In the genomic region with DNA sequence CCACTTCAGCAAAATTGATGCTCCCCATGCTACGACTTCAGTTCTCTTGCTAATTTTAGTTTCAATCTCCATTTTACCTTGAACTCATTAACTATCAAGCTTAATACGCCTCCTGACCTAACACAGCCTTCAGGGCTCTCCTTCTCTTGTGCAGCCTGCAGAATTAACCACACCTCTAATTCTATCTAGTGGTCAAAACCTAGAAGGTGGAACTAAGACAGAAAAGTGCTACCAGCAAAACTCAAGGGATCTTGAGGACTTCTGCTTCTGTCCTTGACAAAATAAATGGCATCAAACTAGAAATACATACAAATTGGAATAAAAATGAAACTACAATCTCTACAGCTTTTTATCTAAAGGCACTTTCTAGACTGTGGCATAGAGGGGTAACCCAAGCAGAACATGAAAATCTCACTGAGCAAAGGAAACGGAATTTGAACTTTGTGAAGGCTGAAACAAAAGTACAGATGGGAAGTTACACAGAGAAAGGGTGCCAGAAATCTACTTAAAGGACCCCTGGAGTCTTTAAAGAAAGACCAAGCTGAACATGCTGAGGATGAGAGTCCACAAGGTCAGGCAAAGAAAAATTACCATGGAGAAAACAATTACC, we compare ENCODE assay signal across 16 cellular contexts. TPM values are rescaled to one million over a fixed set of nuclear protein-coding genes. Genes with fewer than 3 reads are reported as not detected.
DNase-seq lines count a peak whose midpoint lies in the region; ATAC-seq lines count a peak whose summit lies in the region.
"Had no signal": no experiment of that assay in that cellular context is flagged by ENCODE, and none has a peak within 500 bp of the region (broad histone marks: within the 10 kb centered on the region; RNA-seq: fewer than 3 reads in every experiment).

No MANE protein-coding gene starts in this region.

- H3K27ac Mint-ChIP-seq in activated naive CD4-positive, alpha-beta T cell treated with anti-CD3 and anti-CD28 coated beads, Interleukin-2, amount 50 U/mL, for 24 hours, result peak overlapping the region; percentile 6
- peak overlapping the region; percentile 61 for H3K27ac Mint-ChIP-seq in T-helper 17 cell
- H3K27ac Mint-ChIP-seq in activated naive CD4-positive, alpha-beta T cell treated with anti-CD3 and anti-CD28 coated beads, Interleukin-2, amount 50 U/mL, for 72 hours, result no peak overlapping the region

- peaks cover 65% of the 10 kb centered on the region for H3K4me1 Mint-ChIP-seq in activated naive CD4-positive, alpha-beta T cell treated with anti-CD3 and anti-CD28 coated beads, Interleukin-2, amount 50 U/mL, for 24 hours
- peaks cover 33% of the 10 kb centered on the region for H3K4me1 Mint-ChIP-seq in T-helper 17 cell

- peaks cover 40% of the 10 kb centered on the region for H3K36me3 Mint-ChIP-seq in activated naive CD4-positive, alpha-beta T cell treated with anti-CD3 and anti-CD28 coated beads, Interleukin-2, amount 50 U/mL, for 24 hours
- peaks cover 24% of the 10 kb centered on the region for H3K36me3 Mint-ChIP-seq in T-helper 17 cell (ENCODE audit: low read depth)
- H3K36me3 Mint-ChIP-seq in activated naive CD4-positive, alpha-beta T cell treated with anti-CD3 and anti-CD28 coated beads, Interleukin-2, amount 50 U/mL, for 72 hours, result peaks cover 6 to 16% of the 10 kb centered on the region in 2 donors

- H3K4me3 Mint-ChIP-seq in activated naive CD4-positive, alpha-beta T cell treated with anti-CD3 and anti-CD28 coated beads, Interleukin-2, amount 50 U/mL, for 24 hours, result no peak overlapping the region
- H3K4me3 Mint-ChIP-seq in T-helper 17 cell, result no peak overlapping the region

- ATAC-seq in GM19438 (IDR thresholded peaks at IDR 0.05; ENCODE audit: low read depth, unreplicated experiment) (peak; percentile 47), T-helper 17 cell (no peak), GM21576 (IDR thresholded peaks at IDR 0.05; ENCODE audit: unreplicated experiment) (no peak)
- no peak for ATAC-seq in activated naive CD4-positive, alpha-beta T cell treated with anti-CD3 and anti-CD28 coated beads, Interleukin-2, amount 50 U/mL, for 72 hours

- no peak for DNase-seq in activated naive CD4-positive, alpha-beta T cell (lab: John Stamatoyannopoulos, UW)
- DNase-seq in T-helper 17 cell (no peak), ecto neural progenitor cell (ENCODE audit: low spot score) (no peak), UCSD-AML1 (lab: John Stamatoyannopoulos, UW; ENCODE audit: unreplicated experiment) (no peak)
- DNase-seq in activated naive CD4-positive, alpha-beta T cell treated with anti-CD3 and anti-CD28 coated beads, Interleukin-2, amount 50 U/mL, for 72 hours (ENCODE audit: low spot score in 2 of 2), result no peak
- DNase-seq: 8988T, C1 segment of cervical spinal cord, KG1, NCI-H1105 treated with DMSO at 0.1 percent for 48 hours, NCI-H187 treated with DMSO at 0.1 percent for 48 hours, NCI-H2171, NCI-H446 treated with DMSO at 0.1 percent for 48 hours, NCI-H748 treated with DMSO at 0.1 percent for 48 hours had no signal

- no peaks in the 10 kb centered on the region for H3K9me3 ChIP-seq in T-helper 17 cell (ENCODE audit: control insufficient read depth, low read length, poor library complexity, severe bottlenecking)

- H3K27me3 Mint-ChIP-seq in activated naive CD4-positive, alpha-beta T cell treated with anti-CD3 and anti-CD28 coated beads, Interleukin-2, amount 50 U/mL, for 24 hours, result no peaks in the 10 kb centered on the region
- no peaks in the 10 kb centered on the region for H3K27me3 Mint-ChIP-seq in T-helper 17 cell

- no peaks in the 10 kb centered on the region for H3K9me3 Mint-ChIP-seq in activated naive CD4-positive, alpha-beta T cell treated with anti-CD3 and anti-CD28 coated beads, Interleukin-2, amount 50 U/mL, for 24 hours
- no peaks in the 10 kb centered on the region for H3K9me3 Mint-ChIP-seq in activated naive CD4-positive, alpha-beta T cell treated with anti-CD3 and anti-CD28 coated beads, Interleukin-2, amount 50 U/mL, for 72 hours

RNA-seq across cellular contexts. Expression of gene CWF19L2, which starts 10.7 kb away (rescaled TPM):
- 10 to 100 TPM; 22.4 to 24.2 TPM for total RNA-seq in T-helper 17 cell
- total RNA-seq in activated naive CD4-positive, alpha-beta T cell treated with anti-CD3 and anti-CD28 coated beads, Interleukin-2, amount 50 U/mL, for 72 hours, result 10 to 100 TPM; 14.7 to 16.3 TPM

Comparison
In these comparisons a context has a peak if more than half of its experiments do, and no peak if none do; other contexts are left out.
1. H3K27ac Mint-ChIP-seq: peak in activated naive CD4-positive, alpha-beta T cell treated with anti-CD3 and anti-CD28 coated beads, Interleukin-2, amount 50 U/mL, for 24 hours (single experiment) and T-helper 17 cell (single experiment); none in activated naive CD4-positive, alpha-beta T cell treated with anti-CD3 and anti-CD28 coated beads, Interleukin-2, amount 50 U/mL, for 72 hours (0 of 2).